ENCODE assay signal across 18 cellular contexts in genomic region chr1:240701412-240701811, GRCh38.
DNase-seq lines count a peak whose midpoint lies in the region; FAIRE-seq and TF ChIP-seq lines count a peak whose summit lies in the region.
"Had no signal": no experiment of that assay in that cellular context is flagged by ENCODE, and none has a peak within 500 bp of the region (broad histone marks: within the 10 kb centered on the region; RNA-seq: fewer than 3 reads in every experiment).

No MANE protein-coding gene starts in this region.

- DNase-seq in GM23248 (peak; percentile 85), SJCRH30 (peak; percentile 11 to 28), fibroblast of the aortic adventitia (ENCODE audit: low read depth) (peak; percentile 88), urothelium cell line (ENCODE audit: low spot score) (peak; percentile 32), adrenal gland (no peak), HPDE6-E6E7 (ENCODE audit: extremely low spot score) (no peak), DMS 273 treated with DMSO at 0.1 percent for 48 hours (lab: John Stamatoyannopoulos, UW) (no peak)
- DNase-seq: activated CD4-positive, CD25-positive, alpha-beta regulatory T cell; activated naive CD4-positive, alpha-beta T cell treated with anti-CD3 and anti-CD28 coated beads, Interleukin-2, amount 50 U/mL, for 16 hours; GF-D8; left ventricle myocardium superior; NCI-H1417 treated with DMSO at 0.1 percent for 48 hours; NCI-H510A treated with DMSO at 0.1 percent for 48 hours; OCI-M1; T-cell had no signal

- peak overlapping the region; percentile 5; the same call in 1 of the 2 replicates for H3K27ac ChIP-seq in GM23248
- no peak overlapping the region for H3K27ac ChIP-seq in SJCRH30
- no peak overlapping the region for H3K27ac ChIP-seq in adrenal gland
- H3K27ac ChIP-seq: thoracic aorta had no signal

- H3K9me2 ChIP-seq in GM23248 (ENCODE audit: insufficient read depth), result no peaks in the 10 kb centered on the region

- H3K27me3 ChIP-seq in GM23248 (replicated peaks; ENCODE audit: insufficient read depth), result no peaks in the 10 kb centered on the region
- H3K27me3 ChIP-seq in SJCRH30, result no peaks in the 10 kb centered on the region
- H3K27me3 ChIP-seq in adrenal gland, result peaks cover 4% of the 10 kb centered on the region

- no peaks in the 10 kb centered on the region for H3K9me3 ChIP-seq in GM23248 (ENCODE audit: low read depth)
- H3K9me3 ChIP-seq in SJCRH30 (replicated peaks), result no peaks in the 10 kb centered on the region
- H3K9me3 ChIP-seq in adrenal gland (replicated peaks in 1 of 3), result no peaks in the 10 kb centered on the region
- H3K9me3 ChIP-seq: thoracic aorta had no signal

- H3K4me1 ChIP-seq in GM23248 (ENCODE audit: insufficient read depth), result peaks cover 23% of the 10 kb centered on the region
- H3K4me1 ChIP-seq in SJCRH30, result no peaks in the 10 kb centered on the region
- H3K4me1 ChIP-seq in adrenal gland (replicated peaks in 1 of 2), result no peaks in the 10 kb centered on the region

- H3K79me2 ChIP-seq in GM23248 (ENCODE audit: insufficient read depth), result no peaks in the 10 kb centered on the region

- peaks cover 20% of the 10 kb centered on the region for H3F3A ChIP-seq in GM23248 (ENCODE audit: insufficient read depth)

- TF ChIP-seq POLR2A in adrenal gland (IDR thresholded peaks at IDR 0.05), result no peak

- H3K36me3 ChIP-seq in GM23248 (ENCODE audit: low read depth), result no peaks in the 10 kb centered on the region
- H3K36me3 ChIP-seq in SJCRH30, result no peaks in the 10 kb centered on the region
- no peaks in the 10 kb centered on the region for H3K36me3 ChIP-seq in adrenal gland (replicated peaks in 1 of 2)
- H3K36me3 ChIP-seq: thoracic aorta had no signal

- no peak overlapping the region for H3K9ac ChIP-seq in GM23248

- no peak for FAIRE-seq in urothelium cell line (lab: Jason Lieb, UNC)
- FAIRE-seq: endothelial cell of umbilical vein, GM18507 had no signal

- in situ Hi-C loops in GM23248 (cut with MboI), result no loop called here

- TF ChIP-seq CTCF in fibroblast of the aortic adventitia (IDR thresholded peaks at IDR 0.05; ENCODE audit: insufficient read depth, low read length), result no peak
- TF ChIP-seq CTCF in adrenal gland (IDR thresholded peaks at IDR 0.05), result no peak

- no peaks in the 10 kb centered on the region for H4K20me1 ChIP-seq in GM23248 (ENCODE audit: insufficient read depth)

- 58 to 69% methylated on average over 5 of the region's 5 CpGs for WGBS in GM23248 (ENCODE audit: low coverage in 1 of 2, low lambda C conversion rate in 2 of 2, missing lambda C conversion rate in 2 of 2), 2 experiments
- whole genome bisulfite sequencing in adrenal gland, 4 donors, result 67 to 83% (median 76%) methylated on average over 5 of the region's 5 CpGs

- no peak overlapping the region for H2AFZ ChIP-seq in GM23248

- intact Hi-C loops in adrenal gland (cut with DNase I), result no loop called here

- H3K4me2 ChIP-seq in GM23248 (ENCODE audit: unreplicated experiment), result peak overlapping the region; percentile 25

- no peak overlapping the region for H3K4me3 ChIP-seq in GM23248
- no peak overlapping the region for H3K4me3 ChIP-seq in SJCRH30
- no peak overlapping the region for H3K4me3 ChIP-seq in fibroblast of the aortic adventitia (ENCODE audit: low read depth, low read length)
- no peak overlapping the region for H3K4me3 ChIP-seq in adrenal gland
- H3K4me3 ChIP-seq: thoracic aorta had no signal

Comparison
In these comparisons a context has a peak if more than half of its experiments do, and no peak if none do; other contexts are left out.
1. DNase-seq: peak in GM23248 (single experiment), SJCRH30 (2 of 2), fibroblast of the aortic adventitia (single experiment) and urothelium cell line (single experiment); none in adrenal gland (0 of 7), HPDE6-E6E7 (single experiment) and DMS 273 treated with DMSO at 0.1 percent for 48 hours (single experiment).